8 cellular contexts compared by ENCODE assay signal in the genomic region with DNA sequence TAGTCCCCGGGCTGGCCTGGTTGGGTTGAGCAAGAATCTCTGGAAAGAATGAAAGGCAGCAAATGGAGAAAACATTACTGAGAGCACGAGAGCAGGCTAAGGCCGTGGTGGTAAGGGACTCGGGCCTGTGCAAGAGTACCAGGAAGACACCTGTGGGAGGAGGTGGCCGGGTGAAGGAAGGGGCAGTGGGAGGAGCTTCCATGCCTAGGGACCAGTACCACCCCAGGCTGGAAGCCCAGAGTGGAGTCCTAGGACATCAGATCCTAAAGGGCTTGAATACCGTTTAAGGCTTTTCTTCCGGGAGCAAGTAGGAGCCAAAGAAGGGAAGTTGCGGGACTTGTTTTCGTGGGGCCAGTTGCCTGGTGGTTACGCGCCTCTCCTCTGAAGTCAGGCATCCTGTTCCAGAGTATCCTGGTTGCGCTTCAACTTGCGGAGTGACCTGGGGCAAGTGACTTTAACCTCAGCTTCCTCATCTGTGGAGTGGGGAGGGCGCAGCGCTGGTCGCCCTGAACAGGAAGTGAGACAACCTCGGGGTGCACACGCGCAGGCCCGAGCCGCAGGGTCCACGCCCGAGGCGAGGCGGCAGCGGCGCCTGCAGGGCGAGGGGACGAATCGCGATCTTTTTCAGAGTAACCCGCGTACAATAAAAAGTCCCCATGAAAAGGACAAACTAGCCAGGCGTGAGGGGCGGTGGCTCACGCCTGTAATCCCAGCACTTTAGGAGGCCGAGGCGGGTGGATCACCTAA. TPM values are rescaled to one million over a fixed set of nuclear protein-coding genes. Genes with fewer than 3 reads are reported as not detected.
A peak's percentile ranks its signal among the peaks of the same experiment; 100 is the strongest.
DNase-seq lines count a peak whose midpoint lies in the region; ATAC-seq lines count a peak whose summit lies in the region.

No MANE protein-coding gene starts in this region.

- ATAC-seq in GM18517 (IDR thresholded peaks at IDR 0.05; ENCODE audit: unreplicated experiment) (peak; percentile 44), HG03066 (IDR thresholded peaks at IDR 0.05; ENCODE audit: low read depth, unreplicated experiment) (peak; percentile 56)
- peak; percentile 70 to 71 for ATAC-seq in activated CD4-positive, CD25-positive, alpha-beta regulatory T cell treated with anti-CD3 and anti-CD28 coated beads, Interleukin-2, amount 50 U/mL, for 24 hours

- DNase-seq in A172 (ENCODE audit: low spot score) = peak; percentile 52
- peak; percentile 84 for DNase-seq in NCI-H2196 treated with DMSO at 0.1 percent for 48 hours (lab: John Stamatoyannopoulos, UW; ENCODE audit: unreplicated experiment)
- peak; percentile 85 for DNase-seq in cerebellar cortex (ENCODE audit: low spot score)
- DNase-seq in kidney tubule cell (ENCODE audit: low spot score) = peak; percentile 95
- DNase-seq in stimulated activated CD4-positive, alpha-beta T cell treated with anti-CD3 and anti-CD28 coated beads, Interleukin-1b, Interleukin-23, amount 100 ng/mL, for 1 hour (ENCODE audit: low read depth in 2 of 2) = peak; percentile 40 to 52

RNA-seq across cellular contexts. Expression of a gene that starts 1.1 kb away (rescaled TPM):
- 149 and 174 TPM in 2 replicates for total RNA-seq in A172 (2014; rRNA removed; shearing (Covaris generic))

RNA-seq across cellular contexts. Expression of a gene that starts 2.7 kb away (rescaled TPM):
- total RNA-seq in A172 (2014; rRNA removed; shearing (Covaris generic)) = not detected in 2 replicates

RNA-seq across cellular contexts. Expression of a gene that starts 31.0 kb away (rescaled TPM):
- 48.1 and 50.2 TPM in 2 replicates for total RNA-seq in A172 (2014; rRNA removed; shearing (Covaris generic))

RNA-seq across cellular contexts. Expression of a gene that starts 32.9 kb away (rescaled TPM):
- total RNA-seq in A172 (2014; rRNA removed; shearing (Covaris generic)) = 6.8 and 10.3 TPM in 2 replicates

Comparison
In these comparisons a context has a peak if more than half of its experiments do, and no peak if none do; other contexts are left out.
1. Peak in every context shown above with its lines: DNase-seq and ATAC-seq.